In the genomic region with DNA sequence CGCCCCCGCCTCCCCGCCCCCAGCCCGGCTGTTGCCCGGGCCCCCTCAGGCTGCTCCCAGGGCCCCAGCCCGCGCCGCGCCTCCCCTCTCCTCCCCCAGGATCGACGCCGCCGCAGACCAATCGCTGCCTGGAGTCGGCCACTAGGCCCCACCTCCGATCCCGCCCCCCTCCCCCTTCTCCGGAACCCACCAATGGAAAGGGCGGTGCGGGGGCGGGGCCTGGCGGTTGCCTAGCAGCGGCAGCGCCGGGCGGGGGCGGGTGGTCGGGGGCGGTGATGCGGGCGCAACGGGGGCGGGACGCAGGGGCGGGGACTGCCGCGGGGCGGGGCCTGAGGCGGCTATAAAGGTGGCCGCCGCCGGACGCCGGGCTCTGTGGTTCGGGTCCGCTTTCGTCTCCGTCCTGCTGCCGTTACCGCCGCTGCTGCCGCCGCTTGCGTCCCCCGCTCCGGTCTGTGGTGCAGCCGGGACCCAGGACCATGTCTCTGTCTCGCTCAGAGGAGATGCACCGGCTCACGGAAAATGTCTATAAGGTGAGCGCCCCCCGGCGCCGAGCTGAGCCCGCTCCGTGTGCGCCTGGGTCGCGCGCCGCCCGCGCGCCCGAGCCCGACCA, we compare ENCODE assay signal across 8 cellular contexts. TPM values are rescaled to one million over a fixed set of nuclear protein-coding genes. Genes with fewer than 3 reads are reported as not detected.
DNase-seq lines count a peak whose midpoint lies in the region; ATAC-seq and TF ChIP-seq lines count a peak whose summit lies in the region.

A gene with protein sequence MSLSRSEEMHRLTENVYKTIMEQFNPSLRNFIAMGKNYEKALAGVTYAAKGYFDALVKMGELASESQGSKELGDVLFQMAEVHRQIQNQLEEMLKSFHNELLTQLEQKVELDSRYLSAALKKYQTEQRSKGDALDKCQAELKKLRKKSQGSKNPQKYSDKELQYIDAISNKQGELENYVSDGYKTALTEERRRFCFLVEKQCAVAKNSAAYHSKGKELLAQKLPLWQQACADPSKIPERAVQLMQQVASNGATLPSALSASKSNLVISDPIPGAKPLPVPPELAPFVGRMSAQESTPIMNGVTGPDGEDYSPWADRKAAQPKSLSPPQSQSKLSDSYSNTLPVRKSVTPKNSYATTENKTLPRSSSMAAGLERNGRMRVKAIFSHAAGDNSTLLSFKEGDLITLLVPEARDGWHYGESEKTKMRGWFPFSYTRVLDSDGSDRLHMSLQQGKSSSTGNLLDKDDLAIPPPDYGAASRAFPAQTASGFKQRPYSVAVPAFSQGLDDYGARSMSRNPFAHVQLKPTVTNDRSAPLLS (plus strand): TSS at position 373 of the 610 bp plus-strand sequence. CDS start 104 bp downstream, at position 477.

- ATAC-seq in HG03442 (IDR thresholded peaks at IDR 0.05; ENCODE audit: unreplicated experiment), result peak; percentile 48
- ATAC-seq in left lung, result peak; percentile 61

- peak; percentile 76 for TF ChIP-seq POLR2A in GM18951 (IDR thresholded peaks at IDR 0.05; ENCODE audit: extremely low read depth, insufficient read depth, insufficient read length)

- H3K36me3 ChIP-seq in left lung, result peaks cover 0 to 4% of the 10 kb centered on the region in 2 donors

- H3K4me3 ChIP-seq in left lung, result peak within 1 kb of the TSS; percentile 52 to 62

- intact Hi-C loops in dendritic cell treated with granulocyte-macrophage colony-stimulating factor and Interleukin-4, amounts not matched to agents 40 ng/mL and 50 ng/mL, for 4 days (cut with micrococcal nuclease), result loop anchor here (2.0 to 5.0 kb wide), 2 partner anchors 16 to 43 kb away; a partner anchor contains a TSS
- intact Hi-C loops in left lung (cut with DNase I), result no loop called here

- DNase-seq in AG08395 (ENCODE audit: low spot score), result peak; percentile 100
- DNase-seq in NCI-H510A treated with DMSO at 0.1 percent for 48 hours (lab: John Stamatoyannopoulos, UW), result peak; percentile 90
- peak; percentile 94 to 96 for DNase-seq in activated CD4-positive, alpha-beta T cell treated with anti-CD3 and anti-CD28 coated beads, Interleukin-2, amount 50 U/mL, for 24 hours (ENCODE audit: low read depth in 1 of 2, low spot score in 1 of 2)
- DNase-seq in left lung, result peak; percentile 96 to 97
- DNase-seq in stimulated activated CD4-positive, alpha-beta T cell treated with anti-CD3 and anti-CD28 coated beads, Interleukin-1b, Interleukin-23, amount 100 ng/mL, for 48 hours, result peak; percentile 95

- H3K4me1 Mint-ChIP-seq in dendritic cell treated with granulocyte-macrophage colony-stimulating factor and Interleukin-4, amounts not matched to agents 40 ng/mL and 50 ng/mL, for 4 days (ENCODE audit: low read depth), result peaks cover 88% of the 10 kb centered on the region

- no peaks in the 10 kb centered on the region for H3K9me3 ChIP-seq in left lung

- H3K36me3 Mint-ChIP-seq in dendritic cell treated with granulocyte-macrophage colony-stimulating factor and Interleukin-4, amounts not matched to agents 40 ng/mL and 50 ng/mL, for 4 days (ENCODE audit: low read depth), result peaks cover 81% of the 10 kb centered on the region

- peaks cover 26 to 81% of the 10 kb centered on the region in 2 donors for H3K4me1 ChIP-seq in left lung

- peak within 1 kb of the TSS; percentile 97 for H3K4me3 Mint-ChIP-seq in dendritic cell treated with granulocyte-macrophage colony-stimulating factor and Interleukin-4, amounts not matched to agents 40 ng/mL and 50 ng/mL, for 4 days

- in situ Hi-C loops in GM18951 (cut with MboI; ENCODE audit: low sequenced_read_pairs, unreplicated experiment), result no loop called here

- H3K27ac Mint-ChIP-seq in dendritic cell treated with granulocyte-macrophage colony-stimulating factor and Interleukin-4, amounts not matched to agents 40 ng/mL and 50 ng/mL, for 4 days, result peak within 1 kb of the TSS; percentile 83

- H3K27me3 ChIP-seq in left lung, result peaks cover 0 to 21% of the 10 kb centered on the region in 2 donors

- peak within 1 kb of the TSS; percentile 57 to 76 for H3K27ac ChIP-seq in left lung

- no peak for TF ChIP-seq CTCF in left lung (IDR thresholded peaks at IDR 0.05)

- H3K27me3 Mint-ChIP-seq in dendritic cell treated with granulocyte-macrophage colony-stimulating factor and Interleukin-4, amounts not matched to agents 40 ng/mL and 50 ng/mL, for 4 days, result peaks cover 41% of the 10 kb centered on the region

- H3K9me3 Mint-ChIP-seq in dendritic cell treated with granulocyte-macrophage colony-stimulating factor and Interleukin-4, amounts not matched to agents 40 ng/mL and 50 ng/mL, for 4 days, result no peaks in the 10 kb centered on the region

RNA-seq across cellular contexts. Expression of the gene that starts here (rescaled TPM):
- total RNA-seq in left lung, result 100 to 1,000 TPM in 1 of 2 donors, 10 to 100 TPM in 1; 76.3 to 135 TPM

Comparison
In these comparisons a context has a peak if more than half of its experiments do, and no peak if none do; other contexts are left out.
1. Peak in every context shown above with its lines: DNase-seq, ATAC-seq, H3K4me3 ChIP-seq and H3K27ac ChIP-seq.